Comparison of ENCODE assay signal across 2 cellular contexts in genomic region chr19:50152578-50152977, GRCh38.
TF ChIP-seq lines count a peak whose summit lies in the region.

No MANE protein-coding gene starts in this region.

TF ChIP-seq in SK-N-SH, 30 proteins besides CTCF, POLR2A, EP300 and RAD21 (continued from another document):
- TF ChIP-seq, protein P1, sequence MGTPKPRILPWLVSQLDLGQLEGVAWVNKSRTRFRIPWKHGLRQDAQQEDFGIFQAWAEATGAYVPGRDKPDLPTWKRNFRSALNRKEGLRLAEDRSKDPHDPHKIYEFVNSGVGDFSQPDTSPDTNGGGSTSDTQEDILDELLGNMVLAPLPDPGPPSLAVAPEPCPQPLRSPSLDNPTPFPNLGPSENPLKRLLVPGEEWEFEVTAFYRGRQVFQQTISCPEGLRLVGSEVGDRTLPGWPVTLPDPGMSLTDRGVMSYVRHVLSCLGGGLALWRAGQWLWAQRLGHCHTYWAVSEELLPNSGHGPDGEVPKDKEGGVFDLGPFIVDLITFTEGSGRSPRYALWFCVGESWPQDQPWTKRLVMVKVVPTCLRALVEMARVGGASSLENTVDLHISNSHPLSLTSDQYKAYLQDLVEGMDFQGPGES (IDR thresholded peaks at IDR 0.05; ENCODE audit: low read depth, low read length), result no peak
- TF ChIP-seq FOSL2 (IDR thresholded peaks at IDR 0.05; ENCODE audit: borderline replicate concordance, low read depth) (no peak), TEAD4 (IDR thresholded peaks at IDR 0.05; ENCODE audit: borderline replicate concordance, insufficient read depth) (no peak), TAF1 (IDR thresholded peaks at IDR 0.05; ENCODE audit: borderline replicate concordance, low read depth, low read length) (no peak)
TF ChIP-seq in SK-N-SH: peak in this region for 1.

TF ChIP-seq in SK-N-SH treated with all-trans-retinoic acid at 6 μM for 48 hours, 23 proteins besides CTCF, POLR2A, EP300 and RAD21 (continued from another document):
- TF ChIP-seq CSRNP3 (CRISPR knock-in tag; IDR thresholded peaks at IDR 0.05) (no peak), PPARA (CRISPR knock-in tag; IDR thresholded peaks at IDR 0.05; ENCODE audit: borderline replicate concordance) (no peak), POU6F1 (CRISPR knock-in tag; IDR thresholded peaks at IDR 0.05; ENCODE audit: borderline replicate concordance, low read depth) (no peak), OSR1 (CRISPR knock-in tag; IDR thresholded peaks at IDR 0.05) (no peak), ISL1 (CRISPR knock-in tag; IDR thresholded peaks at IDR 0.05) (no peak)
TF ChIP-seq in SK-N-SH treated with all-trans-retinoic acid at 6 μM for 48 hours: peak in this region for 0.
